Comparison of ENCODE assay signal across 8 cellular contexts in the genomic region with DNA sequence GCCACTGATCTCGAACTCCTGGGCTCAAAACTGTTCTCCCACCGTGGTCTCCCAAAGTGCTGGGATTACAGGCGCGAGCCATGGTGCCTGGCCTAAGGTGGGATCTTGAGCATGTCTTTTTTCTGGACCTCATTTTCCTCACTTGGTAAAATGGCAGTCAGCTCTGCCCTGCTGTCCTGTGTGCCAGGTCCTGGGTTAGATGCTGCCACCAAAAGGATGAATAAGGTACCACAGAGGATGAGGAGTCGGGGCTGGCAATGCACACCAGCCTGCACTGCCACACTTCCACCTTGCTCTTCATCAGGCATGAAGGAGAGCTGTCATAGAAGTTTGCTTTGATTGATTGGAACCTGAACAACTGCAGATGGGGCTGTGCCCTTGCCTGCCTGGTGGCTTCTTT. TPM values are rescaled to one million over a fixed set of nuclear protein-coding genes. Genes with fewer than 3 reads are reported as not detected.
DNase-seq lines count a peak whose midpoint lies in the region; ATAC-seq and TF ChIP-seq lines count a peak whose summit lies in the region.

No MANE protein-coding gene starts in this region.

- no peaks in the 10 kb centered on the region for H3K27me3 Mint-ChIP-seq in Calu3 (ENCODE audit: unreplicated experiment)
- no peaks in the 10 kb centered on the region for H3K27me3 Mint-ChIP-seq in activated CD8-positive, alpha-beta T cell treated with anti-CD3 and anti-CD28 coated beads for 36 hours

- H3K27ac Mint-ChIP-seq in Calu3 (ENCODE audit: unreplicated experiment): no peak overlapping the region
- H3K27ac Mint-ChIP-seq in activated CD8-positive, alpha-beta T cell treated with anti-CD3 and anti-CD28 coated beads for 36 hours: no peak overlapping the region

- peaks cover 16% of the 10 kb centered on the region for H3K36me3 Mint-ChIP-seq in Calu3 (ENCODE audit: insufficient read depth, unreplicated experiment)
- H3K36me3 Mint-ChIP-seq in activated CD8-positive, alpha-beta T cell treated with anti-CD3 and anti-CD28 coated beads for 36 hours (ENCODE audit: low read depth): peaks cover 13% of the 10 kb centered on the region

- ATAC-seq in activated CD8-positive, alpha-beta T cell treated with anti-CD3 and anti-CD28 coated beads for 36 hours: peak; percentile 85
- ATAC-seq in right lobe of liver: peak; percentile 45 to 72 (median 62)
- ATAC-seq in GM21381 (IDR thresholded peaks at IDR 0.05; ENCODE audit: unreplicated experiment): no peak

- H3K36me3 ChIP-seq in HEK293 (ENCODE audit: control insufficient read depth in 2 of 2, insufficient read depth in 1 of 2, low read length in 2 of 2) (peaks cover 17 to 40% of the 10 kb centered on the region in 2 experiments), right lobe of liver (peaks cover 3 to 39% (median 18%) of the 10 kb centered on the region in 4 donors)

- no peak overlapping the region for H3K4me3 Mint-ChIP-seq in Calu3 (ENCODE audit: low read depth, unreplicated experiment)
- no peak overlapping the region for H3K4me3 Mint-ChIP-seq in activated CD8-positive, alpha-beta T cell treated with anti-CD3 and anti-CD28 coated beads for 36 hours

- POLR2A ChIA-PET in HEK293 (lab: Yijun Ruan, JAX): interaction anchor here (1.2 to 3.5 kb wide), 3 partner anchors 33 to 120 kb away, joined by 4 to 13 read pairs (median 10); partner anchors contain the start of genes ACO2, PHF5A, TEF and TOB2
- POLR2A ChIA-PET in activated CD8-positive, alpha-beta T cell treated with anti-CD3 and anti-CD28 coated beads for 36 hours (lab: Charles Lee): interaction anchor here (0.6 to 2.4 kb wide), 2 partner anchors 71 to 97 kb away, joined by 4 to 8 read pairs; no protein-coding TSS in a partner anchor

- 89% methylated on average over 5 of the region's 5 CpGs for WGBS in right lobe of liver (ENCODE audit: insufficient coverage, low coverage, low lambda C conversion rate, missing lambda C conversion rate)

- H3K9me3 ChIP-seq in HEK293 (ENCODE audit: control insufficient read depth, insufficient read depth, low read depth, low read length) (no peaks in the 10 kb centered on the region), right lobe of liver (no peaks in the 10 kb centered on the region)

- intact Hi-C loops in Calu3 (cut with micrococcal nuclease; ENCODE audit: unreplicated experiment) (no loop called here), right lobe of liver (cut with DNase I) (no loop called here)
- intact Hi-C loops in activated CD8-positive, alpha-beta T cell treated with anti-CD3 and anti-CD28 coated beads for 36 hours (cut with micrococcal nuclease): no loop called here

- no peak for TF ChIP-seq POLR2A in right lobe of liver (IDR thresholded peaks at IDR 0.05)

- TF ChIP-seq CTCF in Calu3 (IDR thresholded peaks at IDR 0.05; ENCODE audit: unreplicated experiment) (peak; percentile 17), HEK293 (tag by site-specific recombination; IDR thresholded peaks at IDR 0.05) (no peak), right lobe of liver (IDR thresholded peaks at IDR 0.05) (peak in 3 of 4 donors; percentile 19 to 40 (median 20))
- TF ChIP-seq CTCF in activated CD8-positive, alpha-beta T cell treated with anti-CD3 and anti-CD28 coated beads for 36 hours (IDR thresholded peaks at IDR 0.05): peak; percentile 43

- H3K4me1 Mint-ChIP-seq in Calu3 (ENCODE audit: low read depth, unreplicated experiment): no peaks in the 10 kb centered on the region
- no peaks in the 10 kb centered on the region for H3K4me1 Mint-ChIP-seq in activated CD8-positive, alpha-beta T cell treated with anti-CD3 and anti-CD28 coated beads for 36 hours (ENCODE audit: low read depth)

- no TSS peak for BruUV-seq in Calu3 (replicated peaks; lab: Mats Ljungman, UMichigan)

- H3K27ac ChIP-seq in HEK293 (ENCODE audit: extremely low read depth, low read depth, low read length) (no peak overlapping the region), right lobe of liver (peak overlapping the region in 1 of 3 donors; percentile 53)

- DNase-seq in Calu3 (no peak), right lobe of liver (no peak), SKM-1 treated with dmso at 0.1 percent for 144 hours (lab: John Stamatoyannopoulos, UW; ENCODE audit: unreplicated experiment) (no peak), GF-D8 (lab: John Stamatoyannopoulos, UW) (no peak), NCI-H1105 (lab: John Stamatoyannopoulos, UW) (no peak)
- DNase-seq in activated CD8-positive, alpha-beta T cell treated with anti-CD3 and anti-CD28 coated beads for 36 hours: peak; percentile 46

- H3K9me3 Mint-ChIP-seq in Calu3 (ENCODE audit: low read depth, unreplicated experiment): no peaks in the 10 kb centered on the region
- H3K9me3 Mint-ChIP-seq in activated CD8-positive, alpha-beta T cell treated with anti-CD3 and anti-CD28 coated beads for 36 hours: no peaks in the 10 kb centered on the region

- no peaks in the 10 kb centered on the region for H3K4me1 ChIP-seq in HEK293 (ENCODE audit: control insufficient read depth, insufficient read depth, low read length)
- peaks cover 0 to 27% (median 5%) of the 10 kb centered on the region in 4 donors for H3K4me1 ChIP-seq in right lobe of liver

- H3K27me3 ChIP-seq in right lobe of liver: no peaks in the 10 kb centered on the region

- H3K4me3 ChIP-seq in HEK293 (ENCODE audit: low read depth, low read length) (no peak overlapping the region), right lobe of liver (no peak overlapping the region)

- CTCF ChIA-PET in Calu3 (lab: Charles Lee): interaction anchor here (1.2 to 1.3 kb wide), 2 partner anchors 98 to 120 kb away, joined by 3 to 4 read pairs; partner anchors contain the start of gene TEF
- CTCF ChIA-PET in HEK293 (lab: Yijun Ruan, JAX): interaction anchor here (0.6 to 3.1 kb wide), 8 partner anchors 10 to 99 kb away, joined by 3 to 21 read pairs (median 8); no protein-coding TSS in a partner anchor
- CTCF ChIA-PET in activated CD8-positive, alpha-beta T cell treated with anti-CD3 and anti-CD28 coated beads for 36 hours (lab: Charles Lee): interaction anchor here (0.9 to 4.5 kb wide), 7 partner anchors 11 to 98 kb away, joined by 3 to 48 read pairs (median 4); no protein-coding TSS in a partner anchor

TF ChIP-seq in HEK293, 187 proteins besides CTCF, POLR2A, EP300 and RAD21:
- TF ChIP-seq OVOL3 (tag by site-specific recombination; IDR thresholded peaks at IDR 0.05) (no peak), ZNF654 (tag by site-specific recombination; IDR thresholded peaks at IDR 0.05; ENCODE audit: low read depth) (peak; percentile 49), ZNF645 (tag by site-specific recombination; IDR thresholded peaks at IDR 0.05) (no peak)
- TF ChIP-seq, protein P1, sequence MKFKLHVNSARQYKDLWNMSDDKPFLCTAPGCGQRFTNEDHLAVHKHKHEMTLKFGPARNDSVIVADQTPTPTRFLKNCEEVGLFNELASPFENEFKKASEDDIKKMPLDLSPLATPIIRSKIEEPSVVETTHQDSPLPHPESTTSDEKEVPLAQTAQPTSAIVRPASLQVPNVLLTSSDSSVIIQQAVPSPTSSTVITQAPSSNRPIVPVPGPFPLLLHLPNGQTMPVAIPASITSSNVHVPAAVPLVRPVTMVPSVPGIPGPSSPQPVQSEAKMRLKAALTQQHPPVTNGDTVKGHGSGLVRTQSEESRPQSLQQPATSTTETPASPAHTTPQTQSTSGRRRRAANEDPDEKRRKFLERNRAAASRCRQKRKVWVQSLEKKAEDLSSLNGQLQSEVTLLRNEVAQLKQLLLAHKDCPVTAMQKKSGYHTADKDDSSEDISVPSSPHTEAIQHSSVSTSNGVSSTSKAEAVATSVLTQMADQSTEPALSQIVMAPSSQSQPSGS (tag by site-specific recombination; IDR thresholded peaks at IDR 0.05; ENCODE audit: low read depth): no peak

RNA-seq across cellular contexts. Expression of gene ACO2, which starts 32.3 kb away (rescaled TPM):
- total RNA-seq in Calu3 (2022): 94.0 and 94.5 TPM in 2 replicates
- 10 to 100 TPM; 96.5 to 97.7 TPM for total RNA-seq in activated CD8-positive, alpha-beta T cell treated with anti-CD3 and anti-CD28 coated beads for 36 hours
- total RNA-seq in right lobe of liver: 100 to 1,000 TPM in 2 of 6 experiments, 10 to 100 TPM in 4; 62.6 to 135 (median 66.8) TPM

RNA-seq across cellular contexts. Expression of gene PHF5A, which starts 32.7 kb away (rescaled TPM):
- total RNA-seq in Calu3 (2022) (53.3 and 68.5 TPM in 2 replicates), right lobe of liver (10 to 100 TPM; 12.1 to 20.7 (median 14.5) TPM)
- total RNA-seq in activated CD8-positive, alpha-beta T cell treated with anti-CD3 and anti-CD28 coated beads for 36 hours: 10 to 100 TPM; 65.2 to 70.4 TPM

RNA-seq across cellular contexts. Expression of gene POLR3H, which starts 43.1 kb away (rescaled TPM):
- total RNA-seq in Calu3 (2022) (49.7 and 53.8 TPM in 2 replicates), right lobe of liver (10 to 100 TPM in 5 of 6 experiments, 1 to 10 TPM in 1; 9.5 to 23.0 (median 18.0) TPM)
- total RNA-seq in activated CD8-positive, alpha-beta T cell treated with anti-CD3 and anti-CD28 coated beads for 36 hours: 10 to 100 TPM; 26.8 to 29.0 TPM

RNA-seq across cellular contexts. Expression of gene TOB2, which starts 54.6 kb away (rescaled TPM):
- 57.3 and 64.1 TPM in 2 replicates for total RNA-seq in Calu3 (2022)
- 10 to 100 TPM; 27.0 to 28.5 TPM for total RNA-seq in activated CD8-positive, alpha-beta T cell treated with anti-CD3 and anti-CD28 coated beads for 36 hours
- 10 to 100 TPM; 11.6 to 33.4 (median 19.4) TPM for total RNA-seq in right lobe of liver

RNA-seq across cellular contexts. Expression of gene CSDC2, which starts 59.6 kb away (rescaled TPM):
- not detected in 2 replicates for total RNA-seq in Calu3 (2022)
- not detected for total RNA-seq in activated CD8-positive, alpha-beta T cell treated with anti-CD3 and anti-CD28 coated beads for 36 hours
- 1 to 10 TPM in 1 of 6 experiments, under 1 TPM in 4, not detected in 1; 0.31 to 3.8 (median 0.37) TPM for total RNA-seq in right lobe of liver
